1 cellular context compared by ENCODE assay signal in the genomic region with DNA sequence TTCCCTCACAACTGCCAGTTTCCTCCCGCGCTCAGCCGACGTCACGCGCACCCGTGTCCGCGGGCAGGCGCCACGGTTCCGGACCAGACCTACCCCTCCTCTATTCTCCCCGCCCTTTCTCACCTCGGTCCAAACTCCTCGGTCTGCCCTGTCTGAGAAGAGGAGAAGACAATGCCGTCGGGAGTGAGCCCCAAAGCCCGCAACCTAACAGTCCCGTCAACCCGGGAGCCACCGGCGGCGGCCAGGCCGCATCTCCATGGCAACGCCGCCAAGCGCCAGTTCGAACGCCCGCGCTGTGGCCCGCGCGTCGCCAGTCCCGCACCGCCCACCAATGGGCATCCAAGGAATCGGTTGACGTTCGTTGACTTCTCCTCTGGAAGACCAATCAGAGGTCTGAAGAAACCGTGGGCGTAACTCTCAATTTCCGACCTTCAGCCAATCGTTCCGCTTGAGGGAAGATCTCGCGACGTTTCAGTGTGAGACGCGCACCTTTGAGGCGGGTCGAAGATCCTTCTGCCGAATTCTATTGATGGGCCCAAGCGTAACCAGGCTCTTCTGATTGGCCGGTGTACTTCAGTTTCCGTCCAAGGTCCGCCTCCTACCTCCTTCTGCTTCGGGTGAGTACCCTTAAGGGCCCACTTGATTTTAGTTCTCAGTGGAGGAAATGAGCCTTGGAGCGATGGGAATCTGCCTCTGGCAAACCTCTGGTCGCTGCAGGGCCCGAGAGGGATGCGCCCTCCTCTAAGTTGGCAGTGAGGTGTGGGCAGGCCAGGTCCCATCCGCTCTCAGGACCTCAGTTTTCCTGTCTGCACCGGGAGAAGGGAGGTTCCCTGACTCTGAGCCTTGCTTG.
TF ChIP-seq lines count a peak whose summit lies in the region.

A gene with protein sequence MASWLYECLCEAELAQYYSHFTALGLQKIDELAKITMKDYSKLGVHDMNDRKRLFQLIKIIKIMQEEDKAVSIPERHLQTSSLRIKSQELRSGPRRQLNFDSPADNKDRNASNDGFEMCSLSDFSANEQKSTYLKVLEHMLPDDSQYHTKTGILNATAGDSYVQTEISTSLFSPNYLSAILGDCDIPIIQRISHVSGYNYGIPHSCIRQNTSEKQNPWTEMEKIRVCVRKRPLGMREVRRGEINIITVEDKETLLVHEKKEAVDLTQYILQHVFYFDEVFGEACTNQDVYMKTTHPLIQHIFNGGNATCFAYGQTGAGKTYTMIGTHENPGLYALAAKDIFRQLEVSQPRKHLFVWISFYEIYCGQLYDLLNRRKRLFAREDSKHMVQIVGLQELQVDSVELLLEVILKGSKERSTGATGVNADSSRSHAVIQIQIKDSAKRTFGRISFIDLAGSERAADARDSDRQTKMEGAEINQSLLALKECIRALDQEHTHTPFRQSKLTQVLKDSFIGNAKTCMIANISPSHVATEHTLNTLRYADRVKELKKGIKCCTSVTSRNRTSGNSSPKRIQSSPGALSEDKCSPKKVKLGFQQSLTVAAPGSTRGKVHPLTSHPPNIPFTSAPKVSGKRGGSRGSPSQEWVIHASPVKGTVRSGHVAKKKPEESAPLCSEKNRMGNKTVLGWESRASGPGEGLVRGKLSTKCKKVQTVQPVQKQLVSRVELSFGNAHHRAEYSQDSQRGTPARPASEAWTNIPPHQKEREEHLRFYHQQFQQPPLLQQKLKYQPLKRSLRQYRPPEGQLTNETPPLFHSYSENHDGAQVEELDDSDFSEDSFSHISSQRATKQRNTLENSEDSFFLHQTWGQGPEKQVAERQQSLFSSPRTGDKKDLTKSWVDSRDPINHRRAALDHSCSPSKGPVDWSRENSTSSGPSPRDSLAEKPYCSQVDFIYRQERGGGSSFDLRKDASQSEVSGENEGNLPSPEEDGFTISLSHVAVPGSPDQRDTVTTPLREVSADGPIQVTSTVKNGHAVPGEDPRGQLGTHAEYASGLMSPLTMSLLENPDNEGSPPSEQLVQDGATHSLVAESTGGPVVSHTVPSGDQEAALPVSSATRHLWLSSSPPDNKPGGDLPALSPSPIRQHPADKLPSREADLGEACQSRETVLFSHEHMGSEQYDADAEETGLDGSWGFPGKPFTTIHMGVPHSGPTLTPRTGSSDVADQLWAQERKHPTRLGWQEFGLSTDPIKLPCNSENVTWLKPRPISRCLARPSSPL (N-terminal part only) (minus strand): TSS at position 286 of the 850 bp plus-strand sequence. CDS start 17,922 bp downstream, outside the sequence.
Gene NUDT2 (plus strand): TSS at position 587 of the 850 bp plus-strand sequence. CDS start 9,471 bp downstream, outside the sequence.

TF ChIP-seq in HepG2, 621 proteins besides CTCF, POLR2A, EP300 and RAD21 (continued from another document and continues in another):
- TF ChIP-seq, protein P1, sequence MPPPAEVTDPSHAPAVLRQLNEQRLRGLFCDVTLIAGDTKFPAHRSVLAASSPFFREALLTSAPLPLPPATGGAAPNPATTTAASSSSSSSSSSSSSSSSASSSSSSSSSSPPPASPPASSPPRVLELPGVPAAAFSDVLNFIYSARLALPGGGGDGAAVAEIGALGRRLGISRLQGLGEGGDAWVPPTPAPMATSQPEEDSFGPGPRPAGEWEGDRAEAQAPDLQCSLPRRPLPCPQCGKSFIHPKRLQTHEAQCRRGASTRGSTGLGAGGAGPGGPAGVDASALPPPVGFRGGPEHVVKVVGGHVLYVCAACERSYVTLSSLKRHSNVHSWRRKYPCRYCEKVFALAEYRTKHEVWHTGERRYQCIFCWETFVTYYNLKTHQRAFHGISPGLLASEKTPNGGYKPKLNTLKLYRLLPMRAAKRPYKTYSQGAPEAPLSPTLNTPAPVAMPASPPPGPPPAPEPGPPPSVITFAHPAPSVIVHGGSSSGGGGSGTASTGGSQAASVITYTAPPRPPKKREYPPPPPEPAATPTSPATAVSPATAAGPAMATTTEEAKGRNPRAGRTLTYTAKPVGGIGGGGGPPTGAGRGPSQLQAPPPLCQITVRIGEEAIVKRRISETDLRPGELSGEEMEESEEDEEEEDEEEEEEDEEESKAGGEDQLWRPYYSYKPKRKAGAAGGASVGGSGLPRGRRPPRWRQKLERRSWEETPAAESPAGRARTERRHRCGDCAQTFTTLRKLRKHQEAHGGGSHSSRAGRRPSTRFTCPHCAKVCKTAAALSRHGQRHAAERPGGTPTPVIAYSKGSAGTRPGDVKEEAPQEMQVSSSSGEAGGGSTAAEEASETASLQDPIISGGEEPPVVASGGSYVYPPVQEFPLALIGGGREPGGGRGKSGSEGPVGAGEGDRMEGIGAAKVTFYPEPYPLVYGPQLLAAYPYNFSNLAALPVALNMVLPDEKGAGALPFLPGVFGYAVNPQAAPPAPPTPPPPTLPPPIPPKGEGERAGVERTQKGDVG (CRISPR knock-in tag; IDR thresholded peaks at IDR 0.05; ENCODE audit: borderline replicate concordance) = no peak
- TF ChIP-seq PHF20 (CRISPR knock-in tag; IDR thresholded peaks at IDR 0.05) (0 out of 2 replicates have a peak, but pooled peaks have one; percentile 3), TP53 (CRISPR knock-in tag; conservative IDR thresholded peaks at IDR 0.05) (no peak), NFKB2 (CRISPR knock-in tag; IDR thresholded peaks at IDR 0.05; ENCODE audit: borderline replicate concordance) (no peak; the same call in 1 of the 2 replicates), ZNF674 (CRISPR knock-in tag; IDR thresholded peaks at IDR 0.05; ENCODE audit: low read depth) (no peak), SMYD3 (CRISPR knock-in tag; IDR thresholded peaks at IDR 0.05) (no peak; the same call in 1 of the 2 replicates), POLR2AphosphoS2 (IDR thresholded peaks at IDR 0.05; ENCODE audit: low read depth, low read length) (no peak), ZNF44 (CRISPR knock-in tag; IDR thresholded peaks at IDR 0.05) (0 out of 2 replicates have a peak, but pooled peaks have one; percentile 17), ZNF550 (CRISPR knock-in tag; IDR thresholded peaks at IDR 0.05; ENCODE audit: borderline replicate concordance) (no peak), IKZF5 (CRISPR knock-in tag; IDR thresholded peaks at IDR 0.05) (no peak; the same call in 1 of the 2 replicates), NONO (IDR thresholded peaks at IDR 0.05) (no peak), NONO (CRISPR knock-in tag; conservative IDR thresholded peaks at IDR 0.05) (0 out of 2 replicates have a peak, but pooled peaks have one; percentile 36), MXD4 (CRISPR knock-in tag; IDR thresholded peaks at IDR 0.05) (peak; percentile 77), DNMT1 (CRISPR knock-in tag; IDR thresholded peaks at IDR 0.05) (no peak), ZSCAN12 (CRISPR knock-in tag; IDR thresholded peaks at IDR 0.05) (no peak), CHD2 (IDR thresholded peaks at IDR 0.05; ENCODE audit: low read depth, low read length) (peak; percentile 92), ARID2 (CRISPR knock-in tag; IDR thresholded peaks at IDR 0.05; ENCODE audit: borderline replicate concordance) (0 out of 2 replicates have a peak, but pooled peaks have one; percentile 17), HCFC1 (IDR thresholded peaks at IDR 0.05; ENCODE audit: low read depth, low read length) (no peak), ZNF10 (CRISPR knock-in tag; IDR thresholded peaks at IDR 0.05; ENCODE audit: borderline replicate concordance, low read depth) (no peak), ZNF792 (CRISPR knock-in tag; IDR thresholded peaks at IDR 0.05) (peak; percentile 53; the same call in 1 of the 2 replicates), NCOA1 (CRISPR knock-in tag; IDR thresholded peaks at IDR 0.05) (no peak), ASH2L (IDR thresholded peaks at IDR 0.05; ENCODE audit: insufficient read length, low read depth, low read length) (peak; percentile 63), XRCC5 (optimal IDR thresholded peaks at IDR 0.05; ENCODE audit: low read length) (peak; percentile 24), PHB2 (IDR thresholded peaks at IDR 0.05; ENCODE audit: partially characterized antibody) (no peak), DR1 (CRISPR knock-in tag; IDR thresholded peaks at IDR 0.05) (peak; percentile 90), ZNF616 (CRISPR knock-in tag; IDR thresholded peaks at IDR 0.05; ENCODE audit: low read depth) (no peak), ZNF749 (CRISPR knock-in tag; IDR thresholded peaks at IDR 0.05; ENCODE audit: borderline replicate concordance) (peak; percentile 49; the same call in 1 of the 2 replicates), FOXJ3 (CRISPR knock-in tag; IDR thresholded peaks at IDR 0.05; ENCODE audit: borderline replicate concordance) (no peak), PCBP1 (IDR thresholded peaks at IDR 0.05; ENCODE audit: borderline replicate concordance, low read depth, low read length) (no peak), ZC3H13 (CRISPR knock-in tag; IDR thresholded peaks at IDR 0.05) (no peak), ZNF619 (CRISPR knock-in tag; IDR thresholded peaks at IDR 0.05) (no peak), JUNB (CRISPR knock-in tag; IDR thresholded peaks at IDR 0.05; ENCODE audit: borderline replicate concordance) (no peak), SP1 (IDR thresholded peaks at IDR 0.05) (0 out of 2 replicates have a peak, but pooled peaks have one; percentile 49), SP1 (CRISPR knock-in tag; IDR thresholded peaks at IDR 0.05) (peak; percentile 66)
- TF ChIP-seq, protein P2, sequence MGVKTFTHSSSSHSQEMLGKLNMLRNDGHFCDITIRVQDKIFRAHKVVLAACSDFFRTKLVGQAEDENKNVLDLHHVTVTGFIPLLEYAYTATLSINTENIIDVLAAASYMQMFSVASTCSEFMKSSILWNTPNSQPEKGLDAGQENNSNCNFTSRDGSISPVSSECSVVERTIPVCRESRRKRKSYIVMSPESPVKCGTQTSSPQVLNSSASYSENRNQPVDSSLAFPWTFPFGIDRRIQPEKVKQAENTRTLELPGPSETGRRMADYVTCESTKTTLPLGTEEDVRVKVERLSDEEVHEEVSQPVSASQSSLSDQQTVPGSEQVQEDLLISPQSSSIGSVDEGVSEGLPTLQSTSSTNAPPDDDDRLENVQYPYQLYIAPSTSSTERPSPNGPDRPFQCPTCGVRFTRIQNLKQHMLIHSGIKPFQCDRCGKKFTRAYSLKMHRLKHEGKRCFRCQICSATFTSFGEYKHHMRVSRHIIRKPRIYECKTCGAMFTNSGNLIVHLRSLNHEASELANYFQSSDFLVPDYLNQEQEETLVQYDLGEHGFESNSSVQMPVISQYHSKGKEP (CRISPR knock-in tag; IDR thresholded peaks at IDR 0.05) = no peak
- TF ChIP-seq, protein P3, sequence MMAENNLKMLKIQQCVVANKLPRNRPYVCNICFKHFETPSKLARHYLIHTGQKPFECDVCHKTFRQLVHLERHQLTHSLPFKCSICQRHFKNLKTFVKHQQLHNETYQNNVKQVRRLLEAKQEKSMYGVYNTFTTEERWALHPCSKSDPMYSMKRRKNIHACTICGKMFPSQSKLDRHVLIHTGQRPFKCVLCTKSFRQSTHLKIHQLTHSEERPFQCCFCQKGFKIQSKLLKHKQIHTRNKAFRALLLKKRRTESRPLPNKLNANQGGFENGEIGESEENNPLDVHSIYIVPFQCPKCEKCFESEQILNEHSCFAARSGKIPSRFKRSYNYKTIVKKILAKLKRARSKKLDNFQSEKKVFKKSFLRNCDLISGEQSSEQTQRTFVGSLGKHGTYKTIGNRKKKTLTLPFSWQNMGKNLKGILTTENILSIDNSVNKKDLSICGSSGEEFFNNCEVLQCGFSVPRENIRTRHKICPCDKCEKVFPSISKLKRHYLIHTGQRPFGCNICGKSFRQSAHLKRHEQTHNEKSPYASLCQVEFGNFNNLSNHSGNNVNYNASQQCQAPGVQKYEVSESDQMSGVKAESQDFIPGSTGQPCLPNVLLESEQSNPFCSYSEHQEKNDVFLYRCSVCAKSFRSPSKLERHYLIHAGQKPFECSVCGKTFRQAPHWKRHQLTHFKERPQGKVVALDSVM (CRISPR knock-in tag; IDR thresholded peaks at IDR 0.05) = no peak
- TF ChIP-seq, protein P4, sequence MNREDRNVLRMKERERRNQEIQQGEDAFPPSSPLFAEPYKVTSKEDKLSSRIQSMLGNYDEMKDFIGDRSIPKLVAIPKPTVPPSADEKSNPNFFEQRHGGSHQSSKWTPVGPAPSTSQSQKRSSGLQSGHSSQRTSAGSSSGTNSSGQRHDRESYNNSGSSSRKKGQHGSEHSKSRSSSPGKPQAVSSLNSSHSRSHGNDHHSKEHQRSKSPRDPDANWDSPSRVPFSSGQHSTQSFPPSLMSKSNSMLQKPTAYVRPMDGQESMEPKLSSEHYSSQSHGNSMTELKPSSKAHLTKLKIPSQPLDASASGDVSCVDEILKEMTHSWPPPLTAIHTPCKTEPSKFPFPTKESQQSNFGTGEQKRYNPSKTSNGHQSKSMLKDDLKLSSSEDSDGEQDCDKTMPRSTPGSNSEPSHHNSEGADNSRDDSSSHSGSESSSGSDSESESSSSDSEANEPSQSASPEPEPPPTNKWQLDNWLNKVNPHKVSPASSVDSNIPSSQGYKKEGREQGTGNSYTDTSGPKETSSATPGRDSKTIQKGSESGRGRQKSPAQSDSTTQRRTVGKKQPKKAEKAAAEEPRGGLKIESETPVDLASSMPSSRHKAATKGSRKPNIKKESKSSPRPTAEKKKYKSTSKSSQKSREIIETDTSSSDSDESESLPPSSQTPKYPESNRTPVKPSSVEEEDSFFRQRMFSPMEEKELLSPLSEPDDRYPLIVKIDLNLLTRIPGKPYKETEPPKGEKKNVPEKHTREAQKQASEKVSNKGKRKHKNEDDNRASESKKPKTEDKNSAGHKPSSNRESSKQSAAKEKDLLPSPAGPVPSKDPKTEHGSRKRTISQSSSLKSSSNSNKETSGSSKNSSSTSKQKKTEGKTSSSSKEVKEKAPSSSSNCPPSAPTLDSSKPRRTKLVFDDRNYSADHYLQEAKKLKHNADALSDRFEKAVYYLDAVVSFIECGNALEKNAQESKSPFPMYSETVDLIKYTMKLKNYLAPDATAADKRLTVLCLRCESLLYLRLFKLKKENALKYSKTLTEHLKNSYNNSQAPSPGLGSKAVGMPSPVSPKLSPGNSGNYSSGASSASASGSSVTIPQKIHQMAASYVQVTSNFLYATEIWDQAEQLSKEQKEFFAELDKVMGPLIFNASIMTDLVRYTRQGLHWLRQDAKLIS (CRISPR knock-in tag; IDR thresholded peaks at IDR 0.05) = no peak
- TF ChIP-seq, protein P5, sequence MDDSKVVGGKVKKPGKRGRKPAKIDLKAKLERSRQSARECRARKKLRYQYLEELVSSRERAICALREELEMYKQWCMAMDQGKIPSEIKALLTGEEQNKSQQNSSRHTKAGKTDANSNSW (CRISPR knock-in tag; IDR thresholded peaks at IDR 0.05; ENCODE audit: borderline replicate concordance) = no peak
- TF ChIP-seq, protein P6, sequence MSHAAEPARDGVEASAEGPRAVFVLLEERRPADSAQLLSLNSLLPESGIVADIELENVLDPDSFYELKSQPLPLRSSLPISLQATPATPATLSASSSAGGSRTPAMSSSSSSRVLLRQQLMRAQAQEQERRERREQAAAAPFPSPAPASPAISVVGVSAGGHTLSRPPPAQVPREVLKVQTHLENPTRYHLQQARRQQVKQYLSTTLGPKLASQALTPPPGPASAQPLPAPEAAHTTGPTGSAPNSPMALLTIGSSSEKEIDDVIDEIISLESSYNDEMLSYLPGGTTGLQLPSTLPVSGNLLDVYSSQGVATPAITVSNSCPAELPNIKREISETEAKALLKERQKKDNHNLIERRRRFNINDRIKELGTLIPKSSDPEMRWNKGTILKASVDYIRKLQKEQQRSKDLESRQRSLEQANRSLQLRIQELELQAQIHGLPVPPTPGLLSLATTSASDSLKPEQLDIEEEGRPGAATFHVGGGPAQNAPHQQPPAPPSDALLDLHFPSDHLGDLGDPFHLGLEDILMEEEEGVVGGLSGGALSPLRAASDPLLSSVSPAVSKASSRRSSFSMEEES (CRISPR knock-in tag; IDR thresholded peaks at IDR 0.05) = no peak; the same call in 1 of the 2 replicates
